10 cellular contexts compared by ENCODE assay signal in genomic region chr3:32398531-32398930, GRCh38. TPM values are rescaled to one million over a fixed set of nuclear protein-coding genes. Genes with fewer than 3 reads are reported as not detected.
DNase-seq lines count a peak whose midpoint lies in the region; ATAC-seq and TF ChIP-seq lines count a peak whose summit lies in the region.
"Had no signal": no experiment of that assay in that cellular context is flagged by ENCODE, and none has a peak within 500 bp of the region (broad histone marks: within the 10 kb centered on the region; RNA-seq: fewer than 3 reads in every experiment).

No MANE protein-coding gene starts in this region.

- peak overlapping the region; percentile 4 to 93 (median 68) for H3K27ac Mint-ChIP-seq in CD8-positive, alpha-beta memory T cell
- H3K27ac Mint-ChIP-seq in WTC11 = 0 out of 2 replicates have a peak overlapping the region, but pooled peaks have one; percentile 16
- H3K27ac Mint-ChIP-seq in neural progenitor cell = no peak overlapping the region

- no peaks in the 10 kb centered on the region for H3K27me3 ChIP-seq in CD8-positive, alpha-beta memory T cell (ENCODE audit: insufficient read depth, low read length, poor library complexity, severe bottlenecking)
- no peaks in the 10 kb centered on the region for H3K27me3 ChIP-seq in right lobe of liver
- H3K27me3 ChIP-seq in neural progenitor cell = peaks cover 70% of the 10 kb centered on the region

- POLR2A ChIA-PET in CD8-positive, alpha-beta memory T cell (lab: Charles Lee) = no interaction called here
- POLR2A ChIA-PET in WTC11 (lab: Charles Lee) = no interaction called here

- H3K9me3 ChIP-seq in CD8-positive, alpha-beta memory T cell (ENCODE audit: low read length) = no peaks in the 10 kb centered on the region
- H3K9me3 ChIP-seq in right lobe of liver (no peaks in the 10 kb centered on the region), neural progenitor cell (ENCODE audit: low read depth) (no peaks in the 10 kb centered on the region)

- peaks cover 5% of the 10 kb centered on the region for H4K20me1 ChIP-seq in neural progenitor cell (ENCODE audit: low read depth)

- H3K4me3 Mint-ChIP-seq in CD8-positive, alpha-beta memory T cell = peak overlapping the region in 1 of 7 donors; percentile 4
- no peak overlapping the region for H3K4me3 Mint-ChIP-seq in WTC11
- no peak overlapping the region for H3K4me3 Mint-ChIP-seq in neural progenitor cell

- H3K36me3 Mint-ChIP-seq in CD8-positive, alpha-beta memory T cell = peaks cover 0 to 2% (median 0%) of the 10 kb centered on the region in 3 donors
- H3K36me3 Mint-ChIP-seq in WTC11 (no peaks in the 10 kb centered on the region), neural progenitor cell (no peaks in the 10 kb centered on the region)

- no peak overlapping the region for H3K4me2 ChIP-seq in neural progenitor cell

- intact Hi-C loops in right lobe of liver (cut with DNase I) = no loop called here

- no peak overlapping the region for H3K9ac ChIP-seq in neural progenitor cell
- H3K9ac ChIP-seq: GM23248 had no signal

- H3K4me1 ChIP-seq in CD8-positive, alpha-beta memory T cell (ENCODE audit: insufficient read depth, low read length) = peaks cover 46% of the 10 kb centered on the region
- H3K4me1 ChIP-seq in right lobe of liver (peaks cover 0 to 8% (median 3%) of the 10 kb centered on the region in 4 donors), neural progenitor cell (peaks cover 10% of the 10 kb centered on the region)

- no peak for TF ChIP-seq POLR2A in right lobe of liver (IDR thresholded peaks at IDR 0.05)

- no peak overlapping the region for H3K27ac ChIP-seq in CD8-positive, alpha-beta memory T cell (ENCODE audit: low read depth, low read length)
- H3K27ac ChIP-seq in right lobe of liver (peak overlapping the region in 1 of 3 donors; percentile 41), neural progenitor cell (no peak overlapping the region)
- H3K27ac ChIP-seq: GM23248 had no signal

- no peak overlapping the region for H2AFZ ChIP-seq in neural progenitor cell (replicated peaks)
- H2AFZ ChIP-seq: GM23248 had no signal

- CTCF ChIA-PET in CD8-positive, alpha-beta memory T cell (lab: Charles Lee) = interaction anchor here (1.0 to 17.3 kb wide), 8 partner anchors 25 to 101 kb away, joined by 3 to 160 read pairs (median 6); no protein-coding TSS in a partner anchor
- CTCF ChIA-PET in WTC11 (lab: Charles Lee) = interaction anchor here (1.6 kb wide), 1 partner anchor 24 kb away, joined by 11 read pairs; no protein-coding TSS in a partner anchor

- DNase-seq in Ammon's horn (ENCODE audit: low spot score) = peak; percentile 48
- no peak for DNase-seq in CD8-positive, alpha-beta memory T cell
- DNase-seq in WTC11 (ENCODE audit: low spot score) = no peak
- peak in 2 of 3 donors; percentile 54 to 70 for DNase-seq in right lobe of liver
- no peak for DNase-seq in NCI-H1092 treated with DMSO at 0.1 percent for 48 hours (lab: John Stamatoyannopoulos, UW)
- no peak for DNase-seq in neural progenitor cell (ENCODE audit: low spot score)
- DNase-seq: cerebellar nuclear complex had no signal

- no peaks in the 10 kb centered on the region for H3K79me2 ChIP-seq in neural progenitor cell (ENCODE audit: low read depth)

- H3K4me3 ChIP-seq in CD8-positive, alpha-beta memory T cell (ENCODE audit: low read length) = no peak overlapping the region
- no peak overlapping the region for H3K4me3 ChIP-seq in right lobe of liver
- no peak overlapping the region for H3K4me3 ChIP-seq in neural progenitor cell
- H3K4me3 ChIP-seq: GM23248 had no signal

- H3K27me3 Mint-ChIP-seq in CD8-positive, alpha-beta memory T cell = peaks cover 0 to under 1% of the 10 kb centered on the region in 2 donors
- H3K27me3 Mint-ChIP-seq in WTC11 (ENCODE audit: low read depth) (no peaks in the 10 kb centered on the region), neural progenitor cell (ENCODE audit: insufficient read depth, low read depth) (peaks cover 4% of the 10 kb centered on the region)

- H3K4me1 Mint-ChIP-seq in CD8-positive, alpha-beta memory T cell = peaks cover 60 to 90% (median 77%) of the 10 kb centered on the region in 3 donors
- H3K4me1 Mint-ChIP-seq in WTC11 = peaks cover 34% of the 10 kb centered on the region
- H3K4me1 Mint-ChIP-seq in neural progenitor cell = peaks cover 29% of the 10 kb centered on the region

- 39% methylated on average over 10 of the region's 10 CpGs for WGBS in right lobe of liver (ENCODE audit: insufficient coverage, low coverage, low lambda C conversion rate, missing lambda C conversion rate)

- TF ChIP-seq CTCF in WTC11 (IDR thresholded peaks at IDR 0.05) = no peak
- no peak for TF ChIP-seq CTCF in right lobe of liver (IDR thresholded peaks at IDR 0.05)
- no peak for TF ChIP-seq CTCF in neural progenitor cell (IDR thresholded peaks at IDR 0.05)

- H3F3A ChIP-seq in neural progenitor cell (ENCODE audit: low read depth) = peaks cover 22% of the 10 kb centered on the region

- no peak for ATAC-seq in WTC11
- ATAC-seq in right lobe of liver = peak; percentile 21 to 37 (median 36)
- ATAC-seq in HG02852 (IDR thresholded peaks at IDR 0.05; ENCODE audit: unreplicated experiment) = no peak
- ATAC-seq in GM18517 (IDR thresholded peaks at IDR 0.05; ENCODE audit: unreplicated experiment) = no peak

- no peaks in the 10 kb centered on the region for H3K9me3 Mint-ChIP-seq in CD8-positive, alpha-beta memory T cell
- H3K9me3 Mint-ChIP-seq in WTC11 (no peaks in the 10 kb centered on the region), neural progenitor cell (no peaks in the 10 kb centered on the region)

- no peaks in the 10 kb centered on the region for H3K36me3 ChIP-seq in CD8-positive, alpha-beta memory T cell (ENCODE audit: insufficient read depth, low read length)
- H3K36me3 ChIP-seq in right lobe of liver (no peaks in the 10 kb centered on the region), neural progenitor cell (no peaks in the 10 kb centered on the region)

TF ChIP-seq in WTC11, 78 proteins besides CTCF, POLR2A, EP300 and RAD21 (continues in another document):
- no peak for TF ChIP-seq MXD4 (CRISPR knock-in tag; IDR thresholded peaks at IDR 0.05; ENCODE audit: borderline replicate concordance)
- TF ChIP-seq IRF2 (CRISPR knock-in tag; IDR thresholded peaks at IDR 0.05; ENCODE audit: borderline replicate concordance, low read depth) = no peak
- no peak for TF ChIP-seq ETV6 (CRISPR knock-in tag; IDR thresholded peaks at IDR 0.05)
- TF ChIP-seq NFYB (CRISPR knock-in tag; conservative IDR thresholded peaks at IDR 0.05; ENCODE audit: low read depth) = no peak
- TF ChIP-seq NR1H2 (CRISPR knock-in tag; IDR thresholded peaks at IDR 0.05) = no peak
- TF ChIP-seq, protein P1, sequence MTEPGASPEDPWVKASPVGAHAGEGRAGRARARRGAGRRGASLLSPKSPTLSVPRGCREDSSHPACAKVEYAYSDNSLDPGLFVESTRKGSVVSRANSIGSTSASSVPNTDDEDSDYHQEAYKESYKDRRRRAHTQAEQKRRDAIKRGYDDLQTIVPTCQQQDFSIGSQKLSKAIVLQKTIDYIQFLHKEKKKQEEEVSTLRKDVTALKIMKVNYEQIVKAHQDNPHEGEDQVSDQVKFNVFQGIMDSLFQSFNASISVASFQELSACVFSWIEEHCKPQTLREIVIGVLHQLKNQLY (CRISPR knock-in tag; IDR thresholded peaks at IDR 0.05) = no peak
- TF ChIP-seq ELF4 (CRISPR knock-in tag; IDR thresholded peaks at IDR 0.05; ENCODE audit: low read depth) = no peak
- TF ChIP-seq, protein P2, sequence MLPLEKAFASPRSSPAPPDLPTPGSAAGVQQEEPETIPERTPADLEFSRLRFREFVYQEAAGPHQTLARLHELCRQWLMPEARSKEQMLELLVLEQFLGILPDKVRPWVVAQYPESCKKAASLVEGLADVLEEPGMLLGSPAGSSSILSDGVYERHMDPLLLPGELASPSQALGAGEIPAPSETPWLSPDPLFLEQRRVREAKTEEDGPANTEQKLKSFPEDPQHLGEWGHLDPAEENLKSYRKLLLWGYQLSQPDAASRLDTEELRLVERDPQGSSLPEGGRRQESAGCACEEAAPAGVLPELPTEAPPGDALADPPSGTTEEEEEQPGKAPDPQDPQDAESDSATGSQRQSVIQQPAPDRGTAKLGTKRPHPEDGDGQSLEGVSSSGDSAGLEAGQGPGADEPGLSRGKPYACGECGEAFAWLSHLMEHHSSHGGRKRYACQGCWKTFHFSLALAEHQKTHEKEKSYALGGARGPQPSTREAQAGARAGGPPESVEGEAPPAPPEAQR (CRISPR knock-in tag; IDR thresholded peaks at IDR 0.05) = no peak
- no peak for TF ChIP-seq CDX4 (CRISPR knock-in tag; IDR thresholded peaks at IDR 0.05; ENCODE audit: borderline replicate concordance)
- TF ChIP-seq EMX1 (CRISPR knock-in tag; IDR thresholded peaks at IDR 0.05) = no peak
- no peak for TF ChIP-seq PREB (CRISPR knock-in tag; IDR thresholded peaks at IDR 0.05; ENCODE audit: borderline replicate concordance)
- no peak for TF ChIP-seq USF2 (CRISPR knock-in tag; IDR thresholded peaks at IDR 0.05)

RNA-seq across cellular contexts. Expression of gene CMTM7, which starts 6.9 kb away (rescaled TPM):
- total RNA-seq in CD8-positive, alpha-beta memory T cell = 10 to 100 TPM; 33.5 to 39.4 TPM
- polyA plus RNA-seq in CD8-positive, alpha-beta memory T cell = 113 TPM
- total RNA-seq in WTC11 (2021) (19.9 to 24.0 TPM (median 23.4 TPM) in 3 replicates), right lobe of liver (1 to 10 TPM; 2.7 to 9.8 (median 5.0) TPM), neural progenitor cell (ENCODE audit: low replicate concordance) (11.4 and 11.8 TPM in 2 replicates)

Comparison
In these comparisons a context has a peak if more than half of its experiments do, and no peak if none do; other contexts are left out.
1. DNase-seq: peak in Ammon's horn (single experiment) and right lobe of liver (2 of 3); none in CD8-positive, alpha-beta memory T cell (0 of 5), WTC11 (single experiment), NCI-H1092 treated with DMSO at 0.1 percent for 48 hours (single experiment) and neural progenitor cell (single experiment).
2. ATAC-seq: peak in right lobe of liver (4 of 4); none in WTC11 (single experiment), HG02852 (single experiment) and GM18517 (single experiment).